ENCODE assay signal across 8 cellular contexts in genomic region chr3:148943531-148944200, GRCh38. TPM values are rescaled to one million over a fixed set of nuclear protein-coding genes. Genes with fewer than 3 reads are reported as not detected.
A peak's percentile ranks its signal among the peaks of the same experiment; 100 is the strongest.
DNase-seq lines count a peak whose midpoint lies in the region; TF ChIP-seq lines count a peak whose summit lies in the region.

No MANE protein-coding gene starts in this region.

- 0% methylated on average over 2 of the region's 2 CpGs for WGBS in mammary epithelial cell (ENCODE audit: low coverage, missing lambda C conversion rate)
- 1 to 42% methylated on average over 2 of the region's 2 CpGs for WGBS in thyroid gland, 2 donors

- BruUV-seq in mammary epithelial cell (replicated peaks; lab: Mats Ljungman, UMichigan) = no TSS peak

- dilution Hi-C loops in mammary epithelial cell (cut with HindIII; ENCODE audit: low sequenced_read_pairs) = no loop called here

- H3K79me2 ChIP-seq in Karpas-422 (ENCODE audit: low read length) = no peaks in the 10 kb centered on the region
- H3K79me2 ChIP-seq in OCI-LY1 (ENCODE audit: insufficient read depth, low read length) = no peaks in the 10 kb centered on the region
- no peaks in the 10 kb centered on the region for H3K79me2 ChIP-seq in mammary epithelial cell (ENCODE audit: insufficient read depth, low read length)

- no peak for TF ChIP-seq POLR2A in thyroid gland (IDR thresholded peaks at IDR 0.05)

- no peaks in the 10 kb centered on the region for H3K27me3 ChIP-seq in Karpas-422 (ENCODE audit: low read length)
- no peaks in the 10 kb centered on the region for H3K27me3 ChIP-seq in OCI-LY1 (ENCODE audit: insufficient read depth, low read length)
- no peaks in the 10 kb centered on the region for H3K27me3 ChIP-seq in mammary epithelial cell (ENCODE audit: insufficient read depth, low read length)
- H3K27me3 ChIP-seq in thyroid gland = no peaks in the 10 kb centered on the region

- H3K9me3 ChIP-seq in Karpas-422 (ENCODE audit: low read length) (no peaks in the 10 kb centered on the region), OCI-LY1 (ENCODE audit: low read length) (no peaks in the 10 kb centered on the region), mammary epithelial cell (replicated peaks; ENCODE audit: insufficient read depth, low read length) (no peaks in the 10 kb centered on the region), thyroid gland (no peaks in the 10 kb centered on the region)

- no peak overlapping the region for H3K4me2 ChIP-seq in Karpas-422 (ENCODE audit: low read depth, low read length, poor library complexity, severe bottlenecking)
- H3K4me2 ChIP-seq in OCI-LY1 (ENCODE audit: low read length) = no peak overlapping the region
- no peak overlapping the region for H3K4me2 ChIP-seq in mammary epithelial cell (ENCODE audit: insufficient read depth, low read depth, low read length)

- no peak overlapping the region for H3K27ac ChIP-seq in Karpas-422 (ENCODE audit: low read length)
- no peak overlapping the region for H3K27ac ChIP-seq in OCI-LY1 (ENCODE audit: low read depth, low read length, poor library complexity, severe bottlenecking)
- H3K27ac ChIP-seq in mammary epithelial cell (ENCODE audit: insufficient read depth, low read depth, low read length) = no peak overlapping the region
- H3K27ac ChIP-seq in thyroid gland = no peak overlapping the region

- H3K36me3 ChIP-seq in Karpas-422 (ENCODE audit: insufficient read depth, low read length) (no peaks in the 10 kb centered on the region), OCI-LY1 (ENCODE audit: insufficient read depth, low read length) (no peaks in the 10 kb centered on the region), mammary epithelial cell (ENCODE audit: insufficient read depth, low read length) (no peaks in the 10 kb centered on the region), thyroid gland (no peaks in the 10 kb centered on the region)

- peak; percentile 59 for TF ChIP-seq CTCF in GM12864 (IDR thresholded peaks at IDR 0.05; ENCODE audit: low read depth, low read length, missing control alignments)
- peak; percentile 94 for TF ChIP-seq CTCF in OCI-LY1 (IDR thresholded peaks at IDR 0.05; ENCODE audit: low read length)
- peak; percentile 67 to 73 for TF ChIP-seq CTCF in mammary epithelial cell (conservative IDR thresholded peaks at IDR 0.05 in 1 of 2, IDR thresholded peaks at IDR 0.05 in 1 of 2; ENCODE audit: extremely low read depth in 1 of 2, insufficient read depth in 1 of 2, low read depth in 1 of 2, low read length in 2 of 2)
- peak in 5 of 6 experiments; percentile 28 to 76 (median 64) for TF ChIP-seq CTCF in thyroid gland (IDR thresholded peaks at IDR 0.05)

- DNase-seq in AG08395 (ENCODE audit: low spot score) = peak; percentile 79
- peak; percentile 41 for DNase-seq in GM12864 (ENCODE audit: low read depth)
- peak; percentile 94 for DNase-seq in HCEC 1CT
- peak; percentile 86 for DNase-seq in Karpas-422
- peak; percentile 73 for DNase-seq in mammary epithelial cell
- peak; percentile 88 for DNase-seq in kidney tubule cell (ENCODE audit: low spot score)
- no peak for DNase-seq in thyroid gland

- intact Hi-C loops in mammary epithelial cell (cut with micrococcal nuclease) = loop anchor here (1.0 kb wide), 3 partner anchors 82 to 564 kb away; no protein-coding TSS in a partner anchor
- intact Hi-C loops in thyroid gland (cut with DNase I) = loop anchor here (5.0 kb wide), 1 partner anchor 81 kb away; no protein-coding TSS in a partner anchor

- H3K9ac ChIP-seq in Karpas-422 (ENCODE audit: low read length) (no peak overlapping the region), OCI-LY1 (ENCODE audit: low read length) (no peak overlapping the region), mammary epithelial cell (ENCODE audit: insufficient read depth, low read length) (no peak overlapping the region)

- in situ Hi-C loops in mammary epithelial cell (cut with MboI; ENCODE audit: low sequenced_read_pairs in 2 of 2) = loop anchor here (10.0 to 25.0 kb wide), 3 partner anchors 79 to 559 kb away; partner anchors contain the start of gene CPA3 (in 1 of the 2)

- CTCF ChIA-PET in mammary epithelial cell (lab: Charles Lee; ENCODE audit: low non-redundant PET) = no interaction called here

- H3K9me2 ChIP-seq in Karpas-422 (replicated peaks; ENCODE audit: insufficient read depth, low read length) (no peaks in the 10 kb centered on the region), OCI-LY1 (ENCODE audit: low read depth, low read length) (no peaks in the 10 kb centered on the region)

- H3K4me1 ChIP-seq in Karpas-422 (ENCODE audit: low read length) (no peaks in the 10 kb centered on the region), OCI-LY1 (ENCODE audit: insufficient read depth, low read length, severe bottlenecking) (no peaks in the 10 kb centered on the region), mammary epithelial cell (ENCODE audit: insufficient read depth, low read length) (no peaks in the 10 kb centered on the region), thyroid gland (no peaks in the 10 kb centered on the region)

- no peaks in the 10 kb centered on the region for H4K20me1 ChIP-seq in Karpas-422 (ENCODE audit: insufficient read depth, low read depth, low read length)
- no peaks in the 10 kb centered on the region for H4K20me1 ChIP-seq in OCI-LY1 (ENCODE audit: insufficient read depth, low read length)
- no peaks in the 10 kb centered on the region for H4K20me1 ChIP-seq in mammary epithelial cell (ENCODE audit: insufficient read depth, low read length)

- H2AFZ ChIP-seq in Karpas-422 (ENCODE audit: low read length) = no peak overlapping the region
- H2AFZ ChIP-seq in OCI-LY1 (ENCODE audit: low read length) = no peak overlapping the region
- H2AFZ ChIP-seq in mammary epithelial cell (ENCODE audit: low read depth, low read length) = no peak overlapping the region

- no peak overlapping the region for H3K4me3 ChIP-seq in GM12864 (ENCODE audit: low read depth, low read length)
- H3K4me3 ChIP-seq in Karpas-422 (ENCODE audit: low read length) = no peak overlapping the region
- no peak overlapping the region for H3K4me3 ChIP-seq in OCI-LY1 (ENCODE audit: low read depth, low read length, poor library complexity, severe bottlenecking)
- no peak overlapping the region for H3K4me3 ChIP-seq in mammary epithelial cell (replicated peaks in 1 of 3; ENCODE audit: insufficient read depth in 1 of 3, low read depth in 2 of 3, low read length in 3 of 3)
- H3K4me3 ChIP-seq in thyroid gland (replicated peaks in 1 of 3) = no peak overlapping the region

- no peaks in the 10 kb centered on the region for H3F3A ChIP-seq in OCI-LY1 (ENCODE audit: insufficient read depth, low read length)

RNA-seq across cellular contexts. Expression of gene GYG1, which starts 47.7 kb away (rescaled TPM):
- total RNA-seq in Karpas-422 (2014; rRNA removed; shearing (Covaris generic); ENCODE audit: low replicate concordance) = 8.4 and 18.9 TPM in 2 replicates
- total RNA-seq in mammary epithelial cell (10 to 100 TPM; 23.5 to 30.5 TPM), thyroid gland (10 to 100 TPM; 26.4 to 86.3 (median 29.3) TPM)
- polyA plus RNA-seq in mammary epithelial cell = 27.8 TPM
- polyA minus RNA-seq in mammary epithelial cell = 26.2 TPM

Comparison
In these comparisons a context has a peak if more than half of its experiments do, and no peak if none do; other contexts are left out.
1. DNase-seq: peak in AG08395 (single experiment), GM12864 (single experiment), HCEC 1CT (single experiment), Karpas-422 (single experiment), mammary epithelial cell (single experiment) and kidney tubule cell (single experiment); none in thyroid gland (0 of 2).
2. Peak in every context shown above with its lines, with median percentiles within 50 percentile points of each other: CTCF ChIP-seq.